30 cellular contexts compared by ENCODE assay signal in genomic region chr1:171772312-171772711, GRCh38.
"Had no signal": no experiment of that assay in that cellular context is flagged by ENCODE, and none has a peak within 500 bp of the region (broad histone marks: within the 10 kb centered on the region; RNA-seq: fewer than 3 reads in every experiment).

No MANE protein-coding gene starts in this region.

- H3K27ac Mint-ChIP-seq: activated naive CD4-positive, alpha-beta T cell treated with anti-CD3 and anti-CD28 coated beads for 36 hours; activated naive CD8-positive, alpha-beta T cell treated with anti-CD3 and anti-CD28 coated beads for 36 hours; brain; natural killer cell treated with Interleukin-12 subunit alpha and Interleukin-12 subunit beta and Interleukin-15 and Interleukin-18, amount 100 ng/mL, for 72 hours; progenitor cell of endocrine pancreas; T-helper 2 cell treated with Interferon-gamma antibody and Interleukin-4, amounts not matched to agents 5 μg/mL and 100 μg/mL, for 36 hours had no signal

- H3K4me1 ChIP-seq: adrenal gland, ascending aorta, lower lobe of right lung, suprapubic skin had no signal

- ATAC-seq: left lung; lower lobe of right lung; natural killer cell treated with Interleukin-12 subunit alpha and Interleukin-12 subunit beta and Interleukin-15 and Interleukin-18, amount 100 ng/mL, for 72 hours; right lobe of liver had no signal

- DNase-seq: activated CD4-positive, alpha-beta T cell treated with anti-CD3 and anti-CD28 coated beads for 4 hours; activated CD4-positive, alpha-beta T cell treated with anti-CD3 and anti-CD28 coated beads, Interleukin-2, amount 50 U/mL, for 4 hours; activated CD4-positive, CD25-positive, alpha-beta regulatory T cell; activated effector memory CD4-positive, alpha-beta T cell treated with anti-CD3 and anti-CD28 coated beads, Interleukin-2, amount 50 U/mL, for 16 hours; activated naive CD4-positive, alpha-beta T cell treated with anti-CD3 and anti-CD28 coated beads for 36 hours; activated naive CD8-positive, alpha-beta T cell treated with anti-CD3 and anti-CD28 coated beads for 36 hours; activated T-cell treated with anti-CD3 and anti-CD28 coated beads for 4 hours; adrenal gland; cerebellar nuclear complex; dorsolateral prefrontal cortex; effector memory CD4-positive, alpha-beta T cell; left lung; lower lobe of right lung; mesendoderm; ovary; right lobe of liver; stimulated activated CD4-positive, alpha-beta T cell treated with anti-CD3 and anti-CD28 coated beads, Interleukin-12 subunit alpha, Interleukin-12 subunit beta, amount 100 ng/mL, for 4 hours; stimulated activated CD4-positive, alpha-beta T cell treated with anti-CD3 and anti-CD28 coated beads, Interleukin-4, amount 100 ng/mL, for 24 hours; stimulated activated naive CD4-positive, alpha-beta T cell had no signal

- H3K9me3 Mint-ChIP-seq: activated naive CD4-positive, alpha-beta T cell treated with anti-CD3 and anti-CD28 coated beads for 36 hours; activated naive CD8-positive, alpha-beta T cell treated with anti-CD3 and anti-CD28 coated beads for 36 hours; brain; natural killer cell treated with Interleukin-12 subunit alpha and Interleukin-12 subunit beta and Interleukin-15 and Interleukin-18, amount 100 ng/mL, for 72 hours; T-helper 2 cell treated with Interferon-gamma antibody and Interleukin-4, amounts not matched to agents 5 μg/mL and 100 μg/mL, for 36 hours had no signal

- H3K27ac ChIP-seq: adrenal gland, ascending aorta, cardiac muscle cell, coronary artery, dorsolateral prefrontal cortex, left lung, lower lobe of right lung, neutrophil, ovary, right lobe of liver, skin epidermis, suprapubic skin, tibial nerve had no signal

- H3K27me3 ChIP-seq: adrenal gland, ascending aorta, ovary, right lobe of liver, tibial nerve had no signal

- H3K4me3 ChIP-seq: adrenal gland, ascending aorta, cardiac muscle cell, coronary artery, dorsolateral prefrontal cortex, left lung, lower lobe of right lung, ovary, right lobe of liver, skin epidermis, suprapubic skin, tibial nerve had no signal

- H3K36me3 Mint-ChIP-seq: activated naive CD8-positive, alpha-beta T cell treated with anti-CD3 and anti-CD28 coated beads for 36 hours; brain; natural killer cell treated with Interleukin-12 subunit alpha and Interleukin-12 subunit beta and Interleukin-15 and Interleukin-18, amount 100 ng/mL, for 72 hours had no signal

- H3K9me3 ChIP-seq: adrenal gland, ascending aorta, left lung, lower lobe of right lung, neutrophil, ovary, right lobe of liver, suprapubic skin, tibial nerve had no signal

- H3K4me3 Mint-ChIP-seq: activated naive CD4-positive, alpha-beta T cell treated with anti-CD3 and anti-CD28 coated beads for 36 hours; activated naive CD8-positive, alpha-beta T cell treated with anti-CD3 and anti-CD28 coated beads for 36 hours; brain; natural killer cell treated with Interleukin-12 subunit alpha and Interleukin-12 subunit beta and Interleukin-15 and Interleukin-18, amount 100 ng/mL, for 72 hours; T-helper 2 cell treated with Interferon-gamma antibody and Interleukin-4, amounts not matched to agents 5 μg/mL and 100 μg/mL, for 36 hours had no signal

- H3K36me3 ChIP-seq: adrenal gland, ascending aorta, cardiac muscle cell, left lung, lower lobe of right lung, neutrophil, ovary, right lobe of liver, suprapubic skin, tibial nerve had no signal

- H3K4me1 Mint-ChIP-seq: activated naive CD8-positive, alpha-beta T cell treated with anti-CD3 and anti-CD28 coated beads for 36 hours; brain had no signal
